1 cellular context compared by ENCODE assay signal in genomic region chr11:1948389-1948788, GRCh38.
TF ChIP-seq lines count a peak whose summit lies in the region.

No MANE protein-coding gene starts in this region.

TF ChIP-seq in GM12878, 131 proteins besides CTCF, POLR2A, EP300 and RAD21:
- TF ChIP-seq HDAC2 (IDR thresholded peaks at IDR 0.05) (no peak), LARP7 (IDR thresholded peaks at IDR 0.05) (no peak), ATF3 (IDR thresholded peaks at IDR 0.05; ENCODE audit: borderline replicate concordance, extremely low read depth, low read depth, low read length) (no peak), IRF4 (IDR thresholded peaks at IDR 0.05; ENCODE audit: low read depth, low read length) (no peak), ASH2L (IDR thresholded peaks at IDR 0.05; ENCODE audit: borderline replicate concordance, low read depth) (no peak), RBBP5 (conservative IDR thresholded peaks at IDR 0.05) (no peak), E2F8 (IDR thresholded peaks at IDR 0.05; ENCODE audit: low read depth, partially characterized antibody) (no peak), NR2F1 (conservative IDR thresholded peaks at IDR 0.05) (no peak), E4F1 (IDR thresholded peaks at IDR 0.05; ENCODE audit: borderline replicate concordance, partially characterized antibody) (no peak), FOXK2 (IDR thresholded peaks at IDR 0.05) (no peak), ATF7 (IDR thresholded peaks at IDR 0.05; ENCODE audit: low read depth) (no peak), NR2C1 (IDR thresholded peaks at IDR 0.05) (no peak)
